In the genomic region with DNA sequence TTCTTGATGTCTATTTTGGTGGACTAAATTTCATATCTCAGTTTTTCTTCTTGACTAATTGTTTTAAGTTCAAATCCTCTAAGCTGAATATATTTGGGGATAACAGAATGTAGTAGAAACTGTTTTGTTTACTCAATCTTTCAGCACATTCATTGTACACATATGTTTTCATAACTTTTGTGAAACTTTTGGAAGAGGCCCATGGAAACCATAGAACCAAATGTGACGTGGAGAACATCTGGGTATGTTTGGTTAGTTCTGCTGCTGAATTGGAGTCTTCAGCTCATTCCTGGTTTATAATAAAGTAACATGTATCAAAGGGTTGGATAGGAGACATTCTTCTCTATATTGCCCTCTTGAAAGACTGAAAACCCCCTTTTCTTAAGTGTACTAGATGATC, we compare ENCODE assay signal across 24 cellular contexts.
DNase-seq lines count a peak whose midpoint lies in the region; ATAC-seq, FAIRE-seq and TF ChIP-seq lines count a peak whose summit lies in the region.
"Had no signal": no experiment of that assay in that cellular context is flagged by ENCODE, and none has a peak within 500 bp of the region (broad histone marks: within the 10 kb centered on the region; RNA-seq: fewer than 3 reads in every experiment).

No MANE protein-coding gene starts in this region.

- TF ChIP-seq CTCF in endothelial cell of umbilical vein (IDR thresholded peaks at IDR 0.05; ENCODE audit: extremely low read depth in 1 of 2, insufficient read depth in 1 of 2, low read depth in 1 of 2, low read length in 2 of 2), result no peak
- TF ChIP-seq CTCF in neural progenitor cell (IDR thresholded peaks at IDR 0.05), result no peak
- no peak for TF ChIP-seq CTCF in Calu3 (IDR thresholded peaks at IDR 0.05; ENCODE audit: unreplicated experiment)

- H3F3A ChIP-seq in GM23248 (ENCODE audit: insufficient read depth), result no peaks in the 10 kb centered on the region
- H3F3A ChIP-seq in neural progenitor cell (ENCODE audit: low read depth), result no peaks in the 10 kb centered on the region

- intact Hi-C loops in endothelial cell of umbilical vein (cut with micrococcal nuclease) (loop anchor here (5.0 to 10.0 kb wide), 2 partner anchors 86 to 181 kb away; a partner anchor contains a TSS), Calu3 (cut with micrococcal nuclease; ENCODE audit: unreplicated experiment) (no loop called here), left colon (cut with DNase I, micrococcal nuclease) (no loop called here)

- H3K9ac ChIP-seq in GM23248, result no peak overlapping the region
- no peak overlapping the region for H3K9ac ChIP-seq in endothelial cell of umbilical vein (replicated peaks; ENCODE audit: extremely low read depth, insufficient read depth, low read length)
- no peak overlapping the region for H3K9ac ChIP-seq in neural progenitor cell
- H3K9ac ChIP-seq: BLaER1 had no signal

- DNase-seq in GM12892 (ENCODE audit: insufficient read length) (no peak), GM23248 (peak; percentile 0), endothelial cell of umbilical vein (ENCODE audit: low read depth, low spot score) (no peak), fibroblast of the conjunctiva (ENCODE audit: low read depth) (peak; percentile 13), neural progenitor cell (ENCODE audit: low spot score) (no peak), Calu3 (no peak), middle frontal gyrus (ENCODE audit: extremely low spot score, low spot score) (no peak), left colon (no peak)
- DNase-seq: ACHN, AML-193, Caco-2, DMS153, DMS79, GDM1, H7, HFFc6, Karpas-422, KBM-7 had no signal

- H3K27me3 ChIP-seq in GM23248 (replicated peaks; ENCODE audit: insufficient read depth) (no peaks in the 10 kb centered on the region), endothelial cell of umbilical vein (ENCODE audit: control insufficient read depth in 2 of 2, insufficient read depth in 2 of 2, low read length in 2 of 2) (no peaks in the 10 kb centered on the region), neural progenitor cell (no peaks in the 10 kb centered on the region)
- H3K27me3 ChIP-seq: BLaER1 had no signal

- no peak overlapping the region for H3K4me2 ChIP-seq in GM23248 (ENCODE audit: unreplicated experiment)
- H3K4me2 ChIP-seq in endothelial cell of umbilical vein (ENCODE audit: insufficient read depth, low read length), result no peak overlapping the region
- no peak overlapping the region for H3K4me2 ChIP-seq in neural progenitor cell
- H3K4me2 ChIP-seq: BLaER1, GM23338 had no signal

- POLR2A ChIA-PET in endothelial cell of umbilical vein (lab: Charles Lee), result no interaction called here

- H4K20me1 ChIP-seq in GM23248 (ENCODE audit: insufficient read depth) (no peaks in the 10 kb centered on the region), endothelial cell of umbilical vein (replicated peaks; ENCODE audit: control insufficient read depth, extremely low read depth, insufficient read depth, low read length) (no peaks in the 10 kb centered on the region), neural progenitor cell (ENCODE audit: low read depth) (no peaks in the 10 kb centered on the region)
- H4K20me1 ChIP-seq: BLaER1 had no signal

- no peaks in the 10 kb centered on the region for H3K4me1 Mint-ChIP-seq in neural progenitor cell
- H3K4me1 Mint-ChIP-seq in Calu3 (ENCODE audit: low read depth, unreplicated experiment), result no peaks in the 10 kb centered on the region

- no peaks in the 10 kb centered on the region for H3K79me2 ChIP-seq in GM23248 (ENCODE audit: insufficient read depth)
- no peaks in the 10 kb centered on the region for H3K79me2 ChIP-seq in endothelial cell of umbilical vein (ENCODE audit: control insufficient read depth, insufficient read depth, low read length)
- H3K79me2 ChIP-seq in neural progenitor cell (ENCODE audit: low read depth), result no peaks in the 10 kb centered on the region

- H2AFZ ChIP-seq in GM23248 (no peak overlapping the region), endothelial cell of umbilical vein (ENCODE audit: low read depth, low read length) (peak overlapping the region; percentile 37), neural progenitor cell (replicated peaks) (no peak overlapping the region)
- H2AFZ ChIP-seq: GM23338 had no signal

- H3K4me3 Mint-ChIP-seq in neural progenitor cell (no peak overlapping the region), Calu3 (ENCODE audit: low read depth, unreplicated experiment) (no peak overlapping the region)
- H3K4me3 Mint-ChIP-seq: GM23338, HFFc6, IgD-negative memory B cell had no signal

- no peaks in the 10 kb centered on the region for H3K9me2 ChIP-seq in GM23248 (ENCODE audit: insufficient read depth)

- 48 to 63% methylated on average over 1 of the region's 1 CpG for WGBS in GM23248 (ENCODE audit: low coverage in 1 of 2, low lambda C conversion rate in 2 of 2, missing lambda C conversion rate in 2 of 2), 2 experiments

- no peak for ATAC-seq in left colon
- ATAC-seq: GM23338, HCT116 had no signal

- no peaks in the 10 kb centered on the region for H3K9me1 ChIP-seq in endothelial cell of umbilical vein (replicated peaks; ENCODE audit: control insufficient read depth, extremely low read depth, insufficient read depth, low read length)

- H3K27me3 Mint-ChIP-seq in neural progenitor cell (ENCODE audit: insufficient read depth, low read depth) (no peaks in the 10 kb centered on the region), Calu3 (ENCODE audit: unreplicated experiment) (peaks cover 14% of the 10 kb centered on the region)
- H3K27me3 Mint-ChIP-seq: IgD-negative memory B cell had no signal

- H3K36me3 ChIP-seq in GM23248 (ENCODE audit: low read depth) (no peaks in the 10 kb centered on the region), endothelial cell of umbilical vein (ENCODE audit: control insufficient read depth in 2 of 2, extremely low read depth in 1 of 2, insufficient read depth in 2 of 2, low read length in 2 of 2) (no peaks in the 10 kb centered on the region), neural progenitor cell (no peaks in the 10 kb centered on the region)
- H3K36me3 ChIP-seq: BLaER1 had no signal

- CTCF ChIA-PET in endothelial cell of umbilical vein (lab: Charles Lee) (interaction anchor here (0.6 to 1.6 kb wide), 10 partner anchors 18 to 537 kb away, joined by 3 to 6 read pairs (median 4); no protein-coding TSS in a partner anchor), Calu3 (lab: Charles Lee) (no interaction called here)

- peaks cover 8% of the 10 kb centered on the region for H3K9me3 Mint-ChIP-seq in neural progenitor cell
- H3K9me3 Mint-ChIP-seq in Calu3 (ENCODE audit: low read depth, unreplicated experiment), result peaks cover 3% of the 10 kb centered on the region
- H3K9me3 Mint-ChIP-seq: HFFc6 had no signal

- dilution Hi-C loops in endothelial cell of umbilical vein (cut with MboI; ENCODE audit: extremely low pct_ligation_motif_present, low sequenced_read_pairs), result no loop called here

- TF ChIP-seq POLR2A in GM12892 (IDR thresholded peaks at IDR 0.05; ENCODE audit: low read depth, low read length) (no peak), endothelial cell of umbilical vein (IDR thresholded peaks at IDR 0.05; ENCODE audit: low read depth, low read length) (no peak)

- H3K27ac ChIP-seq in GM23248 (no peak overlapping the region), endothelial cell of umbilical vein (ENCODE audit: insufficient read depth, low read depth, low read length) (no peak overlapping the region), neural progenitor cell (no peak overlapping the region)
- H3K27ac ChIP-seq: BLaER1 had no signal

- FAIRE-seq in GM12892 (lab: Jason Lieb, UNC), result peak; percentile 48
- no peak for FAIRE-seq in endothelial cell of umbilical vein (lab: Jason Lieb, UNC)
- FAIRE-seq: GM19239, HTR-8/SVneo had no signal

- H3K36me3 Mint-ChIP-seq in neural progenitor cell, result peaks cover 6% of the 10 kb centered on the region
- no peaks in the 10 kb centered on the region for H3K36me3 Mint-ChIP-seq in Calu3 (ENCODE audit: insufficient read depth, unreplicated experiment)
- H3K36me3 Mint-ChIP-seq: IgD-negative memory B cell had no signal

- H3K4me3 ChIP-seq in GM23248 (no peak overlapping the region), endothelial cell of umbilical vein (replicated peaks in 1 of 3; ENCODE audit: insufficient read depth in 1 of 3, low read depth in 1 of 3, low read length in 3 of 3) (no peak overlapping the region), neural progenitor cell (no peak overlapping the region)
- H3K4me3 ChIP-seq: BLaER1, GM23338 had no signal

- H3K9me3 ChIP-seq in GM23248 (ENCODE audit: low read depth) (no peaks in the 10 kb centered on the region), endothelial cell of umbilical vein (replicated peaks; ENCODE audit: control insufficient read depth, insufficient read depth, low read length) (no peaks in the 10 kb centered on the region), neural progenitor cell (ENCODE audit: low read depth) (no peaks in the 10 kb centered on the region)
- H3K9me3 ChIP-seq: Caco-2 had no signal

- BruUV-seq in endothelial cell of umbilical vein (replicated peaks; lab: Mats Ljungman, UMichigan), result no TSS peak
- BruUV-seq in Calu3 (replicated peaks; lab: Mats Ljungman, UMichigan), result no TSS peak

- in situ Hi-C loops in GM23248 (cut with MboI), result no loop called here

- no peaks in the 10 kb centered on the region for H3K4me1 ChIP-seq in GM23248 (ENCODE audit: insufficient read depth)
- H3K4me1 ChIP-seq in endothelial cell of umbilical vein (ENCODE audit: control insufficient read depth, extremely low read depth, insufficient read depth, low read length), result peaks cover 8% of the 10 kb centered on the region
- H3K4me1 ChIP-seq in neural progenitor cell, result no peaks in the 10 kb centered on the region
- H3K4me1 ChIP-seq: BLaER1, Caco-2 had no signal

- H3K27ac Mint-ChIP-seq in neural progenitor cell (no peak overlapping the region), Calu3 (ENCODE audit: unreplicated experiment) (no peak overlapping the region)
- H3K27ac Mint-ChIP-seq: GM23338, HFFc6, IgD-negative memory B cell had no signal

TF ChIP-seq in endothelial cell of umbilical vein, 7 proteins besides CTCF, POLR2A, EP300 and RAD21:
- no peak for TF ChIP-seq FOS (IDR thresholded peaks at IDR 0.05; ENCODE audit: borderline replicate concordance, insufficient read depth, low read length)
- no peak for TF ChIP-seq GATA2 (IDR thresholded peaks at IDR 0.05; ENCODE audit: insufficient read depth, insufficient read length, low read depth, low read length)
- no peak for TF ChIP-seq POLR2AphosphoS5 (IDR thresholded peaks at IDR 0.05; ENCODE audit: insufficient read depth, low read depth, low read length)

Comparison
In these comparisons a context has a peak if more than half of its experiments do, and no peak if none do; other contexts are left out.
1. DNase-seq: peak in GM23248 (single experiment) and fibroblast of the conjunctiva (single experiment); none in GM12892 (single experiment), endothelial cell of umbilical vein (single experiment), neural progenitor cell (single experiment), Calu3 (single experiment), middle frontal gyrus (single experiment) and left colon (0 of 2).